8 cellular contexts compared by ENCODE assay signal in the genomic region with DNA sequence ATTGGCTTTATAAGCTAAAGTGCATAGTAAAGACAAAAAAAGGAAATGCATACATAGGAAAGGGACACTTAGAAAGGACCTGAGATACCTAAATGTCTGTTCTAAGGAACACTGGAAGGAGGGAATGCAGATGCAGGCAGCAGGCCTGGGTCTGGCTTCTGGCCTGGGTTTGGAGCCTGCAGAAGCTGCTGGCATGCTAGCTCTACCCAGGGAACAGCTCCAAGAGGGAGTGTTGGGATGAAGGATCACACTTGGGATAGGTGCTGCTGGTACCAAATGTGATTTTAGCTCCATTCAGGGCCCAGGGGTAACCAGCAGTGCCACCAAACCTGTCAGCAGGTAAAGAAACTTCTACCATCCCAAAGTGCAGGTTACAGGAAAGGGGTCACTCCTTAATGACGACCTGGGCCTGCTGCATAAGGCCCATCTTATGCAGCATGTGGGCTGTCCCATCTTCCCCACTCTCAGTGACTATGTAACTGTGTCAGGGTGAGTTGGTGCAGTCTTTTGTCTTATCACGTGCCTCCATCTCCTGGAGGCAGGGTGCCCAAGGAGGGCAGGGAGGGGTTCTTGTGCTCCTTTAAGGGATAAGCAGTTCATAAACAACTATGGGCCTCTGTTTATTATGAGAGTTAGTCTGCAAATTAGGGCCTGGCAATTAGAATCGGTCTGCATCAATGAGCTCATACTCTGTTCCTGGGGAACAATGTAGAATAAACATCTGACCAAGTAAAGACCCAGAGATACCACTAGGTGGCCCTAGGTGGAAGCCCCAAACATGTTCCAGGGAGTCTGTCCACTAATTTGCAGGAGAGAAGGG. TPM values are rescaled to one million over a fixed set of nuclear protein-coding genes. Genes with fewer than 3 reads are reported as not detected.
A peak's percentile ranks its signal among the peaks of the same experiment; 100 is the strongest.
DNase-seq lines count a peak whose midpoint lies in the region; ATAC-seq lines count a peak whose summit lies in the region.

No MANE protein-coding gene starts in this region.

- H3K27ac Mint-ChIP-seq in memory B cell: peak overlapping the region; percentile 55

- H3K4me1 ChIP-seq in SJCRH30: no peaks in the 10 kb centered on the region

- H3K27me3 Mint-ChIP-seq in memory B cell: no peaks in the 10 kb centered on the region

- peak overlapping the region; percentile 0; the same call in 1 of the 2 replicates for H3K27ac ChIP-seq in SJCRH30

- peak; percentile 70 for DNase-seq in SIG-M5 treated with dmso at 0.1 percent for 504 hours (lab: John Stamatoyannopoulos, UW; ENCODE audit: unreplicated experiment)
- DNase-seq in SIG-M5 (lab: John Stamatoyannopoulos, UW): no peak
- peak; percentile 60 for DNase-seq in HuH-7.5 (ENCODE audit: low spot score)
- peak; percentile 63 to 80 for DNase-seq in SJCRH30
- peak; percentile 80 for DNase-seq in dermis blood vessel endothelial cell
- DNase-seq in memory B cell (ENCODE audit: low spot score in 2 of 2): peak in 1 of 2 donors; percentile 20

- no peak overlapping the region for H3K4me3 ChIP-seq in SJCRH30

- H3K4me1 Mint-ChIP-seq in memory B cell: peaks cover 4% of the 10 kb centered on the region

- no peaks in the 10 kb centered on the region for H3K9me3 Mint-ChIP-seq in memory B cell

- no peaks in the 10 kb centered on the region for H3K27me3 ChIP-seq in SJCRH30

- ATAC-seq in memory B cell (ENCODE audit: low read depth) (peak; percentile 82), HG03025 (IDR thresholded peaks at IDR 0.05; ENCODE audit: low FRiP score, unreplicated experiment) (no peak), GM21447 (IDR thresholded peaks at IDR 0.05; ENCODE audit: unreplicated experiment) (no peak)

- H3K4me3 Mint-ChIP-seq in memory B cell: no peak overlapping the region

- peaks cover 24% of the 10 kb centered on the region for H3K36me3 Mint-ChIP-seq in memory B cell

- H3K9me3 ChIP-seq in SJCRH30 (replicated peaks): no peaks in the 10 kb centered on the region

- H3K36me3 ChIP-seq in SJCRH30: peaks cover 93% of the 10 kb centered on the region

RNA-seq across cellular contexts. Expression of gene DDX27, which starts 26.9 kb away (rescaled TPM):
- 103 and 114 TPM in 2 replicates for total RNA-seq in SJCRH30 (2014; rRNA removed; shearing (Covaris generic))
- total RNA-seq in dermis blood vessel endothelial cell: 31.0 and 31.1 TPM in 2 replicates

RNA-seq across cellular contexts. Expression of gene ZNFX1, which starts 31.7 kb away (rescaled TPM):
- total RNA-seq in SJCRH30 (2014; rRNA removed; shearing (Covaris generic)): 23.8 and 25.5 TPM in 2 replicates
- total RNA-seq in dermis blood vessel endothelial cell: 47.0 and 48.0 TPM in 2 replicates

RNA-seq across cellular contexts. Expression of gene STAU1, which starts 58.0 kb away (rescaled TPM):
- 133 and 135 TPM in 2 replicates for total RNA-seq in SJCRH30 (2014; rRNA removed; shearing (Covaris generic))
- total RNA-seq in dermis blood vessel endothelial cell: 51.1 and 102 TPM in 2 replicates
